In the genomic region with DNA sequence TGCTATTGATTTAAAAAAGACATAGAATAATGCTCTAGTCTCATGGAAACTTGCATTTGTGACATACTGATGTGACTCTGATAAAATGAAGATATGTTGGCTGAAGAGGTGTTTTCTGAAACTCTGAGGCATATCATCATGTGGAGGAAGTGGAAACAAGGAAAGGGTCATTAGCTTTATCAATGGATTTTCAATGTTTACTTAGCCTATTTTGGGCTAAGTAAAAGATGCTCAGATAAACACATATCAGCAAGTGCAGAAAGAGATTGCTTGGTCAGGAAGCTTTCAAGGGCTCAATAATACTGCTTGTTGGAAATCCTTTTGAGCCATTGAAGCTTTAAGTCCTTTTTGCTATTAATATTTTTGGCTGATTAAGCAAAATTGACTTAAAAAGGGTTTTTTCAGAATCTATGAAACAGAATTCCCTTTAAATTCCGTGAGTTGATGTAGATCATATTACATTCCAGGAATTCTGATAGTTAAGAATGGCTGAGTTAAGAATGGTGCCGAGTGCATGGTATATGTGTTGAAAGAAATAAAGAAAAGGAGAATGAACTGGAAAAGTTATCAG, we compare ENCODE assay signal across 38 cellular contexts.
"Had no signal": no experiment of that assay in that cellular context is flagged by ENCODE, and none has a peak within 500 bp of the region (broad histone marks: within the 10 kb centered on the region; RNA-seq: fewer than 3 reads in every experiment).

No MANE protein-coding gene starts in this region.

- H3K4me1 ChIP-seq: ascending aorta had no signal

- H3K27me3 ChIP-seq: ascending aorta, cardiac muscle cell had no signal

- H3K27ac ChIP-seq: ascending aorta, cardiac muscle cell, VCaP had no signal

- H3K4me3 ChIP-seq: ascending aorta, cardiac muscle cell had no signal

- ATAC-seq: activated CD8-positive, alpha-beta T cell treated with anti-CD3 and anti-CD28 coated beads for 36 hours; activated naive CD8-positive, alpha-beta T cell treated with anti-CD3 and anti-CD28 coated beads, Interleukin-2, amount 50 U/mL, for 24 hours; activated T-cell treated with anti-CD3 and anti-CD28 coated beads, Interleukin-2, amount 50 U/mL, for 4 hours; activated T-cell treated with anti-CD3 and anti-CD28 coated beads, Interleukin-2, amount 50 U/mL, for 72 hours; activated T-helper 17 cell treated with anti-CD3 and anti-CD28 coated beads, Interleukin-2, amount 50 U/mL, for 72 hours had no signal

- H3K4me3 Mint-ChIP-seq: activated B cell treated with CpG ODN at 0.5 μM for 24 hours; activated CD4-positive, alpha-beta memory T cell treated with anti-CD3 and anti-CD28 coated beads for 36 hours; activated CD4-positive, alpha-beta T cell treated with anti-CD3 and anti-CD28 coated beads, Interleukin-2, amount 10 ng/mL, durations not matched to agents 24 days and 14 days; activated CD8-positive, alpha-beta T cell treated with anti-CD3 and anti-CD28 coated beads for 36 hours; activated naive CD4-positive, alpha-beta T cell treated with anti-CD3 and anti-CD28 coated beads, Interleukin-2, amount 10 ng/mL, durations not matched to agents 7 days and 5 days; activated naive CD4-positive, alpha-beta T cell treated with anti-CD3 and anti-CD28 coated beads, Interleukin-2, amount 50 U/mL, for 24 hours; activated naive CD8-positive, alpha-beta T cell; activated naive CD8-positive, alpha-beta T cell treated with anti-CD3 and anti-CD28 coated beads, Interleukin-2, amount 10 ng/mL, durations not matched to agents 7 days and 5 days; activated naive CD8-positive, alpha-beta T cell treated with anti-CD3 and anti-CD28 coated beads, Interleukin-2, amount 50 U/mL, for 24 hours; activated T-cell treated with anti-CD3 and anti-CD28 coated beads, Interleukin-2, amount 50 U/mL, for 4 hours; activated T-cell treated with anti-CD3 and anti-CD28 coated beads, Interleukin-2, amount 50 U/mL, for 72 hours; activated T-helper 1 cell treated with anti-CD3 and anti-CD28 coated beads, Interleukin-12 subunit alpha, Interleukin-12 subunit beta, Interleukin-2, Interleukin-4 antibody, amounts not matched to agents 30 ng/mL and 10 ng/mL and 1 ng/mL, durations not matched to agents 14 hours and 24 hours and 36 hours; activated T-helper 17 cell treated with anti-CD3 and anti-CD28 coated beads, Interleukin-2, amount 50 U/mL, for 72 hours; central memory CD8-positive, alpha-beta T cell; T-helper 1 cell treated with Interleukin-12 subunit alpha and Interleukin-12 subunit beta and Interleukin-4 antibody, amounts not matched to agents 30 μg/mL and 1 μg/mL, for 36 hours; T-helper 2 cell treated with Interferon-gamma antibody and Interleukin-4, amounts not matched to agents 5 μg/mL and 100 μg/mL, for 36 hours had no signal

- H3K36me3 Mint-ChIP-seq: activated CD4-positive, alpha-beta memory T cell treated with anti-CD3 and anti-CD28 coated beads for 36 hours; activated naive CD4-positive, alpha-beta T cell treated with anti-CD3 and anti-CD28 coated beads, Interleukin-2, amount 10 ng/mL, durations not matched to agents 7 days and 5 days; activated naive CD4-positive, alpha-beta T cell treated with anti-CD3 and anti-CD28 coated beads, Interleukin-2, amount 50 U/mL, for 24 hours; activated naive CD8-positive, alpha-beta T cell; activated naive CD8-positive, alpha-beta T cell treated with anti-CD3 and anti-CD28 coated beads, Interleukin-2, amount 10 ng/mL, durations not matched to agents 7 days and 5 days; brain had no signal

- H3K27ac Mint-ChIP-seq: activated B cell treated with CpG ODN at 0.5 μM for 24 hours; activated CD4-positive, alpha-beta memory T cell treated with anti-CD3 and anti-CD28 coated beads for 36 hours; activated CD4-positive, alpha-beta T cell treated with anti-CD3 and anti-CD28 coated beads, Interleukin-2, amount 10 ng/mL, durations not matched to agents 24 days and 14 days; activated CD8-positive, alpha-beta T cell treated with anti-CD3 and anti-CD28 coated beads for 36 hours; activated naive CD4-positive, alpha-beta T cell treated with anti-CD3 and anti-CD28 coated beads, Interleukin-2, amount 10 ng/mL, durations not matched to agents 7 days and 5 days; activated naive CD4-positive, alpha-beta T cell treated with anti-CD3 and anti-CD28 coated beads, Interleukin-2, amount 50 U/mL, for 24 hours; activated naive CD8-positive, alpha-beta T cell; activated naive CD8-positive, alpha-beta T cell treated with anti-CD3 and anti-CD28 coated beads, Interleukin-2, amount 10 ng/mL, durations not matched to agents 7 days and 5 days; activated naive CD8-positive, alpha-beta T cell treated with anti-CD3 and anti-CD28 coated beads, Interleukin-2, amount 50 U/mL, for 24 hours; activated T-cell treated with anti-CD3 and anti-CD28 coated beads, Interleukin-2, amount 50 U/mL, for 72 hours; activated T-helper 1 cell treated with anti-CD3 and anti-CD28 coated beads, Interleukin-12 subunit alpha, Interleukin-12 subunit beta, Interleukin-2, Interleukin-4 antibody, amounts not matched to agents 30 ng/mL and 10 ng/mL and 1 ng/mL, durations not matched to agents 14 hours and 24 hours and 36 hours; activated T-helper 17 cell treated with anti-CD3 and anti-CD28 coated beads, Interleukin-2, amount 50 U/mL, for 72 hours; T-helper 1 cell treated with Interleukin-12 subunit alpha and Interleukin-12 subunit beta and Interleukin-4 antibody, amounts not matched to agents 30 μg/mL and 1 μg/mL, for 36 hours; T-helper 2 cell treated with Interferon-gamma antibody and Interleukin-4, amounts not matched to agents 5 μg/mL and 100 μg/mL, for 36 hours had no signal

- FAIRE-seq: bronchial epithelial cell, TTC549 had no signal

- H3K4me1 Mint-ChIP-seq: activated B cell treated with CpG ODN at 0.5 μM for 24 hours; activated CD4-positive, alpha-beta T cell treated with anti-CD3 and anti-CD28 coated beads, Interleukin-2, amount 10 ng/mL, durations not matched to agents 24 days and 14 days; activated naive CD4-positive, alpha-beta T cell treated with anti-CD3 and anti-CD28 coated beads, Interleukin-2, amount 10 ng/mL, durations not matched to agents 7 days and 5 days; activated naive CD4-positive, alpha-beta T cell treated with anti-CD3 and anti-CD28 coated beads, Interleukin-2, amount 50 U/mL, for 24 hours; activated naive CD8-positive, alpha-beta T cell treated with anti-CD3 and anti-CD28 coated beads, Interleukin-2, amount 10 ng/mL, durations not matched to agents 7 days and 5 days; activated naive CD8-positive, alpha-beta T cell treated with anti-CD3 and anti-CD28 coated beads, Interleukin-2, amount 50 U/mL, for 24 hours; activated T-helper 17 cell treated with anti-CD3 and anti-CD28 coated beads, Interleukin-2, amount 50 U/mL, for 72 hours; central memory CD8-positive, alpha-beta T cell had no signal

- H3K36me3 ChIP-seq: ascending aorta, cardiac muscle cell had no signal

- H3K27me3 Mint-ChIP-seq: activated B cell treated with CpG ODN at 0.5 μM for 24 hours; activated CD4-positive, alpha-beta memory T cell treated with anti-CD3 and anti-CD28 coated beads for 36 hours; activated CD4-positive, alpha-beta T cell treated with anti-CD3 and anti-CD28 coated beads, Interleukin-2, amount 10 ng/mL, durations not matched to agents 24 days and 14 days; activated CD8-positive, alpha-beta T cell treated with anti-CD3 and anti-CD28 coated beads for 36 hours; activated naive CD4-positive, alpha-beta T cell treated with anti-CD3 and anti-CD28 coated beads, Interleukin-2, amount 10 ng/mL, durations not matched to agents 7 days and 5 days; activated naive CD4-positive, alpha-beta T cell treated with anti-CD3 and anti-CD28 coated beads, Interleukin-2, amount 50 U/mL, for 24 hours; activated naive CD8-positive, alpha-beta T cell; activated naive CD8-positive, alpha-beta T cell treated with anti-CD3 and anti-CD28 coated beads, Interleukin-2, amount 10 ng/mL, durations not matched to agents 7 days and 5 days; activated naive CD8-positive, alpha-beta T cell treated with anti-CD3 and anti-CD28 coated beads, Interleukin-2, amount 50 U/mL, for 24 hours; activated T-helper 17 cell treated with anti-CD3 and anti-CD28 coated beads, Interleukin-2, amount 50 U/mL, for 72 hours; brain; central memory CD8-positive, alpha-beta T cell had no signal

- H3K9me3 ChIP-seq: ascending aorta had no signal

- DNase-seq: activated B cell treated with CpG ODN at 0.5 μM for 24 hours; activated CD4-positive, alpha-beta memory T cell treated with anti-CD3 and anti-CD28 coated beads for 36 hours; activated CD4-positive, alpha-beta T cell treated with anti-CD3 and anti-CD28 coated beads for 4 hours; activated CD4-positive, alpha-beta T cell treated with anti-CD3 and anti-CD28 coated beads, Interleukin-2, amount 10 ng/mL, durations not matched to agents 24 days and 14 days; activated CD4-positive, alpha-beta T cell treated with anti-CD3 and anti-CD28 coated beads, Interleukin-2, amount 50 U/mL, for 1 hour; activated CD4-positive, alpha-beta T cell treated with anti-CD3 and anti-CD28 coated beads, Interleukin-2, amount 50 U/mL, for 4 hours; activated CD4-positive, CD25-positive, alpha-beta regulatory T cell treated with anti-CD3 and anti-CD28 coated beads, Interleukin-2, amount 50 U/mL, for 72 hours; activated CD8-positive, alpha-beta memory T cell treated with anti-CD3 and anti-CD28 coated beads, Interleukin-2, amount 50 U/mL, for 4 hours; activated CD8-positive, alpha-beta T cell treated with anti-CD3 and anti-CD28 coated beads for 36 hours; activated effector memory CD4-positive, alpha-beta T cell treated with anti-CD3 and anti-CD28 coated beads, Interleukin-2, amount 50 U/mL, for 16 hours; activated gamma-delta T cell treated with Interleukin-2 at 50 U/mL for 16 hours; activated naive CD4-positive, alpha-beta T cell; activated naive CD4-positive, alpha-beta T cell treated with anti-CD3 and anti-CD28 coated beads, Interleukin-2, amount 10 ng/mL, durations not matched to agents 7 days and 5 days; activated naive CD8-positive, alpha-beta T cell treated with anti-CD3 and anti-CD28 coated beads, Interleukin-2, amount 10 ng/mL, durations not matched to agents 7 days and 5 days; activated naive CD8-positive, alpha-beta T cell treated with anti-CD3 and anti-CD28 coated beads, Interleukin-2, amount 50 U/mL, for 24 hours; activated T-cell treated with anti-CD3 and anti-CD28 coated beads for 4 hours; activated T-cell treated with anti-CD3 and anti-CD28 coated beads, Interleukin-2, amount 50 U/mL, for 1 hour; activated T-cell treated with anti-CD3 and anti-CD28 coated beads, Interleukin-2, amount 50 U/mL, for 4 hours; activated T-cell treated with anti-CD3 and anti-CD28 coated beads, Interleukin-2, amount 50 U/mL, for 72 hours; amygdala; anterior cingulate cortex; caudate nucleus; cerebellar nuclear complex; T-helper 2 cell; T-helper 9 cell had no signal

- H3K9me3 Mint-ChIP-seq: activated naive CD4-positive, alpha-beta T cell treated with anti-CD3 and anti-CD28 coated beads, Interleukin-2, amount 50 U/mL, for 24 hours had no signal
